35 cellular contexts compared by ENCODE assay signal in the genomic region with DNA sequence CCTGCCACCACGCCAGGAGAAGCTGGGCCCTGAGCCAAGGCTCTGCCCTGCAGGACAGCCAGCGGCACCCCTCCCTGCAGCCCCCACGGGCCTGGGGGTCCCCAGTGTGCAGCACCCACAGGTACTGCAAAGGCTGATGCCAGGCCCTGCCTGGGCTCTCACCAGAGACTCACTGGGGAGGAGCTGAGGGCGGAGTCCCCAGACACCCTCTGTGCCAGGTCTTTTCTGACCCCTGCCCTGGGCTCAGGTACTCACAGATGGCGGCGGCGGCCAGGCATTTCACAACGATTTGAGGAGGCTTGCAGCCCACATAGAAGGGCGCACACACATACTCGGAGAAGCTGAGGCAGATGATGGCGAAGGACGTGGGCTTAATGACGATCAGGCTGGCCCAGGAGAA. TPM values are rescaled to one million over a fixed set of nuclear protein-coding genes. Genes with fewer than 3 reads are reported as not detected.
"Had no signal": no experiment of that assay in that cellular context is flagged by ENCODE, and none has a peak within 500 bp of the region (broad histone marks: within the 10 kb centered on the region; RNA-seq: fewer than 3 reads in every experiment).

No MANE protein-coding gene starts in this region.

- H3K27me3 ChIP-seq: ascending aorta, breast epithelium, cardiac muscle cell, colonic mucosa, esophagus squamous epithelium had no signal

- H3K9me3 Mint-ChIP-seq: activated CD4-positive, alpha-beta memory T cell treated with anti-CD3 and anti-CD28 coated beads, Interleukin-2, amount 10 ng/mL, durations not matched to agents 7 days and 5 days; activated CD4-positive, alpha-beta T cell treated with anti-CD3 and anti-CD28 coated beads, Interleukin-2, amount 10 ng/mL, durations not matched to agents 7 days and 5 days; activated naive CD4-positive, alpha-beta T cell treated with anti-CD3 and anti-CD28 coated beads, Interleukin-2, amount 10 ng/mL, durations not matched to agents 7 days and 5 days; activated naive CD4-positive, alpha-beta T cell treated with anti-CD3 and anti-CD28 coated beads, Interleukin-2, amount 50 U/mL, for 72 hours; activated naive CD8-positive, alpha-beta T cell treated with anti-CD3 and anti-CD28 coated beads, Interleukin-2, amount 10 ng/mL, durations not matched to agents 7 days and 5 days; activated T-cell treated with anti-CD3 and anti-CD28 coated beads, Interleukin-2, amount 50 U/mL, for 24 hours; activated T-cell treated with anti-CD3 and anti-CD28 coated beads, Interleukin-2, amount 50 U/mL, for 72 hours; brain; T-helper 2 cell treated with Interferon-gamma antibody and Interleukin-4, amounts not matched to agents 5 μg/mL and 100 μg/mL, for 36 hours had no signal

- H3K4me3 Mint-ChIP-seq: activated CD4-positive, alpha-beta memory T cell treated with anti-CD3 and anti-CD28 coated beads, Interleukin-2, amount 10 ng/mL, durations not matched to agents 7 days and 5 days; activated CD4-positive, alpha-beta T cell treated with anti-CD3 and anti-CD28 coated beads, Interleukin-2, amount 10 ng/mL, durations not matched to agents 7 days and 5 days; activated naive CD4-positive, alpha-beta T cell treated with anti-CD3 and anti-CD28 coated beads, Interleukin-2, amount 10 ng/mL, durations not matched to agents 7 days and 5 days; activated naive CD8-positive, alpha-beta T cell treated with anti-CD3 and anti-CD28 coated beads, Interleukin-2, amount 10 ng/mL, durations not matched to agents 7 days and 5 days; activated T-cell treated with anti-CD3 and anti-CD28 coated beads, Interleukin-2, amount 50 U/mL, for 24 hours; activated T-cell treated with anti-CD3 and anti-CD28 coated beads, Interleukin-2, amount 50 U/mL, for 72 hours; brain; T-helper 17 cell; T-helper 2 cell treated with Interferon-gamma antibody and Interleukin-4, amounts not matched to agents 5 μg/mL and 100 μg/mL, for 36 hours had no signal

- H3K4me1 ChIP-seq: ascending aorta, breast epithelium, colonic mucosa, esophagus squamous epithelium, gastroesophageal sphincter had no signal

- H3K4me1 Mint-ChIP-seq: activated CD4-positive, alpha-beta memory T cell treated with anti-CD3 and anti-CD28 coated beads, Interleukin-2, amount 10 ng/mL, durations not matched to agents 7 days and 5 days; activated CD4-positive, alpha-beta T cell treated with anti-CD3 and anti-CD28 coated beads, Interleukin-2, amount 10 ng/mL, durations not matched to agents 7 days and 5 days; activated naive CD4-positive, alpha-beta T cell treated with anti-CD3 and anti-CD28 coated beads, Interleukin-2, amount 10 ng/mL, durations not matched to agents 7 days and 5 days; activated naive CD8-positive, alpha-beta T cell treated with anti-CD3 and anti-CD28 coated beads, Interleukin-2, amount 10 ng/mL, durations not matched to agents 7 days and 5 days had no signal

- H3K27ac Mint-ChIP-seq: activated CD4-positive, alpha-beta memory T cell treated with anti-CD3 and anti-CD28 coated beads, Interleukin-2, amount 10 ng/mL, durations not matched to agents 7 days and 5 days; activated CD4-positive, alpha-beta T cell treated with anti-CD3 and anti-CD28 coated beads, Interleukin-2, amount 10 ng/mL, durations not matched to agents 7 days and 5 days; activated naive CD4-positive, alpha-beta T cell treated with anti-CD3 and anti-CD28 coated beads, Interleukin-2, amount 10 ng/mL, durations not matched to agents 7 days and 5 days; activated naive CD4-positive, alpha-beta T cell treated with anti-CD3 and anti-CD28 coated beads, Interleukin-2, amount 50 U/mL, for 72 hours; activated naive CD8-positive, alpha-beta T cell treated with anti-CD3 and anti-CD28 coated beads, Interleukin-2, amount 10 ng/mL, durations not matched to agents 7 days and 5 days; activated T-cell treated with anti-CD3 and anti-CD28 coated beads, Interleukin-2, amount 50 U/mL, for 24 hours; activated T-cell treated with anti-CD3 and anti-CD28 coated beads, Interleukin-2, amount 50 U/mL, for 72 hours; brain; T-helper 17 cell; T-helper 2 cell treated with Interferon-gamma antibody and Interleukin-4, amounts not matched to agents 5 μg/mL and 100 μg/mL, for 36 hours had no signal

- H3K27ac ChIP-seq: ascending aorta, breast epithelium, cardiac muscle cell, colonic mucosa, epithelial cell of prostate, esophagus squamous epithelium, gastroesophageal sphincter had no signal

- ATAC-seq: activated naive CD4-positive, alpha-beta T cell treated with anti-CD3 and anti-CD28 coated beads, Interleukin-2, amount 50 U/mL, for 72 hours; activated T-cell treated with anti-CD3 and anti-CD28 coated beads, Interleukin-2, amount 50 U/mL, for 72 hours; gastroesophageal sphincter; T-helper 17 cell had no signal

- FAIRE-seq: endometrium, endothelial cell of umbilical vein had no signal

- H3K36me3 ChIP-seq: ascending aorta, breast epithelium, cardiac muscle cell, colonic mucosa, esophagus squamous epithelium, gastroesophageal sphincter had no signal

- H3K4me3 ChIP-seq: ascending aorta, breast epithelium, cardiac muscle cell, colonic mucosa, esophagus squamous epithelium, gastroesophageal sphincter had no signal

- H3K9me3 ChIP-seq: ascending aorta, breast epithelium, colonic mucosa, esophagus squamous epithelium, gastroesophageal sphincter had no signal

- DNase-seq: activated CD4-positive, alpha-beta memory T cell treated with anti-CD3 and anti-CD28 coated beads, Interleukin-2, amount 10 ng/mL, durations not matched to agents 7 days and 5 days; activated CD4-positive, alpha-beta T cell treated with anti-CD3 and anti-CD28 coated beads for 4 hours; activated CD4-positive, alpha-beta T cell treated with anti-CD3 and anti-CD28 coated beads, Interleukin-2, amount 10 ng/mL, durations not matched to agents 7 days and 5 days; activated CD4-positive, alpha-beta T cell treated with anti-CD3 and anti-CD28 coated beads, Interleukin-2, amount 50 U/mL, for 4 hours; activated CD4-positive, CD25-positive, alpha-beta regulatory T cell; activated CD4-positive, CD25-positive, alpha-beta regulatory T cell treated with anti-CD3 and anti-CD28 coated beads, Interleukin-2, amount 50 U/mL, for 72 hours; activated gamma-delta T cell; activated naive CD4-positive, alpha-beta T cell; activated naive CD4-positive, alpha-beta T cell treated with anti-CD3 and anti-CD28 coated beads, Interleukin-2, amount 10 ng/mL, durations not matched to agents 7 days and 5 days; activated naive CD8-positive, alpha-beta T cell treated with anti-CD3 and anti-CD28 coated beads, Interleukin-2, amount 10 ng/mL, durations not matched to agents 7 days and 5 days; activated T-cell treated with anti-CD3 and anti-CD28 coated beads for 4 hours; activated T-cell treated with anti-CD3 and anti-CD28 coated beads, Interleukin-2, amount 50 U/mL, for 24 hours; activated T-cell treated with anti-CD3 and anti-CD28 coated beads, Interleukin-2, amount 50 U/mL, for 72 hours; central memory CD4-positive, alpha-beta T cell; cerebellar nuclear complex; colonic mucosa; effector CD8-positive, alpha-beta T cell; esophagus squamous epithelium; foreskin melanocyte; T-helper 1 cell; T-helper 17 cell; T1000 had no signal

- H3K27me3 Mint-ChIP-seq: activated CD4-positive, alpha-beta memory T cell treated with anti-CD3 and anti-CD28 coated beads, Interleukin-2, amount 10 ng/mL, durations not matched to agents 7 days and 5 days; activated CD4-positive, alpha-beta T cell treated with anti-CD3 and anti-CD28 coated beads, Interleukin-2, amount 10 ng/mL, durations not matched to agents 7 days and 5 days; activated naive CD4-positive, alpha-beta T cell treated with anti-CD3 and anti-CD28 coated beads, Interleukin-2, amount 10 ng/mL, durations not matched to agents 7 days and 5 days; activated naive CD8-positive, alpha-beta T cell treated with anti-CD3 and anti-CD28 coated beads, Interleukin-2, amount 10 ng/mL, durations not matched to agents 7 days and 5 days; activated T-cell treated with anti-CD3 and anti-CD28 coated beads, Interleukin-2, amount 50 U/mL, for 24 hours; T-helper 17 cell had no signal

- H3K36me3 Mint-ChIP-seq: activated naive CD4-positive, alpha-beta T cell treated with anti-CD3 and anti-CD28 coated beads, Interleukin-2, amount 10 ng/mL, durations not matched to agents 7 days and 5 days; activated naive CD4-positive, alpha-beta T cell treated with anti-CD3 and anti-CD28 coated beads, Interleukin-2, amount 50 U/mL, for 72 hours; activated naive CD8-positive, alpha-beta T cell treated with anti-CD3 and anti-CD28 coated beads, Interleukin-2, amount 10 ng/mL, durations not matched to agents 7 days and 5 days had no signal

RNA-seq across cellular contexts. Expression of a gene that starts 5.7 kb away (rescaled TPM):
- total RNA-seq: activated naive CD4-positive, alpha-beta T cell treated with anti-CD3 and anti-CD28 coated beads, Interleukin-2, amount 50 U/mL, for 72 hours; ascending aorta; endothelial cell of umbilical vein; fibroblast of villous mesenchyme; glomerular endothelial cell had no signal
- polyA plus RNA-seq: fibroblast of lung had no signal
